8 cellular contexts compared by ENCODE assay signal in genomic region chr19:55579766-55580621, GRCh38. TPM values are rescaled to one million over a fixed set of nuclear protein-coding genes. Genes with fewer than 3 reads are reported as not detected.
DNase-seq lines count a peak whose midpoint lies in the region; ATAC-seq and TF ChIP-seq lines count a peak whose summit lies in the region.

No MANE protein-coding gene starts in this region.

- H3K27ac ChIP-seq in mammary epithelial cell (ENCODE audit: insufficient read depth, low read depth, low read length) = peak overlapping the region; percentile 29
- peak overlapping the region; percentile 95 for H3K27ac ChIP-seq in layer of hippocampus (ENCODE audit: low read depth, low read length)
- H3K27ac ChIP-seq in temporal lobe (ENCODE audit: low read depth, low read length) = peak overlapping the region; percentile 87

- H3K4me2 ChIP-seq in Loucy (ENCODE audit: low read depth, low read length, poor library complexity, severe bottlenecking) (peak overlapping the region; percentile 79), mammary epithelial cell (ENCODE audit: insufficient read depth, low read depth, low read length) (peak overlapping the region; percentile 81)

- DNase-seq in NCI-H146 (lab: John Stamatoyannopoulos, UW) (peak; percentile 49), NCI-H146 treated with DMSO at 0.1 percent for 48 hours (lab: John Stamatoyannopoulos, UW; ENCODE audit: unreplicated experiment) (no peak), mammary epithelial cell (peak; percentile 10), NCI-H510A (lab: John Stamatoyannopoulos, UW) (no peak)

- peaks cover 28% of the 10 kb centered on the region for H3K79me2 ChIP-seq in Loucy (ENCODE audit: insufficient read depth, low read length)
- peaks cover 19% of the 10 kb centered on the region for H3K79me2 ChIP-seq in mammary epithelial cell (ENCODE audit: insufficient read depth, low read length)

- no TSS peak for BruUV-seq in mammary epithelial cell (replicated peaks; lab: Mats Ljungman, UMichigan)

- TF ChIP-seq CTCF in Loucy (conservative IDR thresholded peaks at IDR 0.05; ENCODE audit: low read length) = no peak
- TF ChIP-seq CTCF in mammary epithelial cell (conservative IDR thresholded peaks at IDR 0.05 in 1 of 2, IDR thresholded peaks at IDR 0.05 in 1 of 2; ENCODE audit: extremely low read depth in 1 of 2, insufficient read depth in 1 of 2, low read depth in 1 of 2, low read length in 2 of 2) = no peak

- peaks cover 7% of the 10 kb centered on the region for H3K4me1 ChIP-seq in Loucy (ENCODE audit: insufficient read depth, low read length, poor library complexity, severe bottlenecking)
- H3K4me1 ChIP-seq in mammary epithelial cell (ENCODE audit: insufficient read depth, low read length) = peaks cover 10% of the 10 kb centered on the region

- no peak for ATAC-seq in HG03025 (IDR thresholded peaks at IDR 0.05; ENCODE audit: low FRiP score, unreplicated experiment)

- H3K27me3 ChIP-seq in Loucy (ENCODE audit: insufficient read depth, low read length, poor library complexity, severe bottlenecking) (no peaks in the 10 kb centered on the region), mammary epithelial cell (ENCODE audit: insufficient read depth, low read length) (no peaks in the 10 kb centered on the region), layer of hippocampus (ENCODE audit: control insufficient read depth, insufficient read depth, low read length) (no peaks in the 10 kb centered on the region)

- 9% methylated on average over 4 of the region's 20 CpGs for WGBS in mammary epithelial cell (ENCODE audit: low coverage, missing lambda C conversion rate)

- H4K20me1 ChIP-seq in Loucy (ENCODE audit: insufficient read depth, low read length, poor library complexity, severe bottlenecking) (peaks cover 4% of the 10 kb centered on the region), mammary epithelial cell (ENCODE audit: insufficient read depth, low read length) (no peaks in the 10 kb centered on the region)

- peak overlapping the region; percentile 85 for H2AFZ ChIP-seq in Loucy (ENCODE audit: low read length)
- peak overlapping the region; percentile 95 for H2AFZ ChIP-seq in mammary epithelial cell (ENCODE audit: low read depth, low read length)

- H3K4me3 ChIP-seq in Loucy (ENCODE audit: low read length, poor library complexity, severe bottlenecking) (peak overlapping the region; percentile 94), mammary epithelial cell (replicated peaks in 1 of 3; ENCODE audit: insufficient read depth in 1 of 3, low read depth in 2 of 3, low read length in 3 of 3) (peak overlapping the region; percentile 93 to 98 (median 96))

- in situ Hi-C loops in mammary epithelial cell (cut with MboI; ENCODE audit: low sequenced_read_pairs in 2 of 2) = no loop called here

- CTCF ChIA-PET in mammary epithelial cell (lab: Charles Lee; ENCODE audit: low non-redundant PET) = no interaction called here

- peak overlapping the region; percentile 98 for H3K9ac ChIP-seq in Loucy (ENCODE audit: low read depth, low read length, poor library complexity, severe bottlenecking)
- peak overlapping the region; percentile 52 for H3K9ac ChIP-seq in mammary epithelial cell (ENCODE audit: insufficient read depth, low read length)

- dilution Hi-C loops in mammary epithelial cell (cut with HindIII; ENCODE audit: low sequenced_read_pairs) = no loop called here

- H3F3A ChIP-seq in Loucy (ENCODE audit: low read depth) = peaks cover 6% of the 10 kb centered on the region; the same call in 1 of the 2 replicates

- no peaks in the 10 kb centered on the region for H3K9me2 ChIP-seq in Loucy (replicated peaks; ENCODE audit: low read depth, low read length)

- H3K36me3 ChIP-seq in Loucy (ENCODE audit: insufficient read depth, low read length) (peaks cover 6% of the 10 kb centered on the region; the same call in 1 of the 2 replicates), mammary epithelial cell (ENCODE audit: insufficient read depth, low read length) (peaks cover 5% of the 10 kb centered on the region)

- intact Hi-C loops in mammary epithelial cell (cut with micrococcal nuclease) = loop anchor here (1.0 kb wide), 1 partner anchor 19 kb away; the partner anchor contains the start of gene FIZ1

- H3K9me3 ChIP-seq in Loucy (ENCODE audit: insufficient read depth, low read depth, low read length) = no peaks in the 10 kb centered on the region
- H3K9me3 ChIP-seq in mammary epithelial cell (replicated peaks; ENCODE audit: insufficient read depth, low read length) = no peaks in the 10 kb centered on the region

RNA-seq across cellular contexts. Expression of gene ZNF579, which starts 0.7 kb away (rescaled TPM):
- total RNA-seq in mammary epithelial cell = 10 to 100 TPM in 1 of 2 donors, 1 to 10 TPM in 1; 6.0 to 13.7 TPM
- 2.7 TPM for polyA plus RNA-seq in mammary epithelial cell
- polyA minus RNA-seq in mammary epithelial cell = 0.52 TPM
- total RNA-seq in temporal lobe = 3.4 TPM

RNA-seq across cellular contexts. Expression of gene FIZ1, which starts 19.3 kb away (rescaled TPM):
- 10 to 100 TPM in 1 of 2 donors, 1 to 10 TPM in 1; 5.3 to 13.4 TPM for total RNA-seq in mammary epithelial cell
- polyA plus RNA-seq in mammary epithelial cell = 3.7 TPM
- polyA minus RNA-seq in mammary epithelial cell = 15.5 TPM
- total RNA-seq in temporal lobe = 3.2 TPM

RNA-seq across cellular contexts. Expression of gene ZNF524, which starts 20.1 kb away (rescaled TPM):
- total RNA-seq in mammary epithelial cell (10 to 100 TPM; 11.0 to 14.3 TPM), temporal lobe (4.4 TPM)
- polyA plus RNA-seq in mammary epithelial cell = 6.9 TPM
- 4.6 TPM for polyA minus RNA-seq in mammary epithelial cell

RNA-seq across cellular contexts. Expression of gene ZNF865, which starts 25.5 kb away (rescaled TPM):
- 1 to 10 TPM; 1.5 to 8.8 TPM for total RNA-seq in mammary epithelial cell
- 2.1 TPM for polyA plus RNA-seq in mammary epithelial cell
- 2.9 TPM for polyA minus RNA-seq in mammary epithelial cell
- total RNA-seq in temporal lobe = 2.7 TPM

RNA-seq across cellular contexts. Expression of gene SBK3, which starts 34.7 kb away (rescaled TPM):
- total RNA-seq in mammary epithelial cell = not detected
- not detected for polyA plus RNA-seq in mammary epithelial cell
- not detected for polyA minus RNA-seq in mammary epithelial cell
- not detected for total RNA-seq in temporal lobe

Comparison
In these comparisons a context has a peak if more than half of its experiments do, and no peak if none do; other contexts are left out.
1. DNase-seq: peak in NCI-H146 (single experiment) and mammary epithelial cell (single experiment); none in NCI-H146 treated with DMSO at 0.1 percent for 48 hours (single experiment) and NCI-H510A (single experiment).
2. H3K27ac ChIP-seq: peak in every context shown above with its lines; median percentile 95 in layer of hippocampus; 87 in temporal lobe; 29 in mammary epithelial cell.